Comparison of ENCODE assay signal across 8 cellular contexts in genomic region chr6:165698868-165699267, GRCh38. TPM values are rescaled to one million over a fixed set of nuclear protein-coding genes. Genes with fewer than 3 reads are reported as not detected.
"Had no signal": no experiment of that assay in that cellular context is flagged by ENCODE, and none has a peak within 500 bp of the region (broad histone marks: within the 10 kb centered on the region; RNA-seq: fewer than 3 reads in every experiment).

No MANE protein-coding gene starts in this region.

- DNase-seq: IMR-90, KBM-7, KG1 had no signal

- H3K9ac ChIP-seq: KMS-11 had no signal

- H3K4me2 ChIP-seq: KMS-11 had no signal

- H3K27ac ChIP-seq: HL-60, KMS-11 had no signal

- ATAC-seq: HepG2 had no signal

- FAIRE-seq: HepG2, HTR-8/SVneo had no signal

RNA-seq across cellular contexts. Expression of gene PDE10A, which starts 35.8 kb away (rescaled TPM):
- total RNA-seq: HepG2 had no signal
- polyA plus RNA-seq: HepG2, IgD-negative memory B cell had no signal
